Comparison of ENCODE assay signal across 11 cellular contexts in the genomic region with DNA sequence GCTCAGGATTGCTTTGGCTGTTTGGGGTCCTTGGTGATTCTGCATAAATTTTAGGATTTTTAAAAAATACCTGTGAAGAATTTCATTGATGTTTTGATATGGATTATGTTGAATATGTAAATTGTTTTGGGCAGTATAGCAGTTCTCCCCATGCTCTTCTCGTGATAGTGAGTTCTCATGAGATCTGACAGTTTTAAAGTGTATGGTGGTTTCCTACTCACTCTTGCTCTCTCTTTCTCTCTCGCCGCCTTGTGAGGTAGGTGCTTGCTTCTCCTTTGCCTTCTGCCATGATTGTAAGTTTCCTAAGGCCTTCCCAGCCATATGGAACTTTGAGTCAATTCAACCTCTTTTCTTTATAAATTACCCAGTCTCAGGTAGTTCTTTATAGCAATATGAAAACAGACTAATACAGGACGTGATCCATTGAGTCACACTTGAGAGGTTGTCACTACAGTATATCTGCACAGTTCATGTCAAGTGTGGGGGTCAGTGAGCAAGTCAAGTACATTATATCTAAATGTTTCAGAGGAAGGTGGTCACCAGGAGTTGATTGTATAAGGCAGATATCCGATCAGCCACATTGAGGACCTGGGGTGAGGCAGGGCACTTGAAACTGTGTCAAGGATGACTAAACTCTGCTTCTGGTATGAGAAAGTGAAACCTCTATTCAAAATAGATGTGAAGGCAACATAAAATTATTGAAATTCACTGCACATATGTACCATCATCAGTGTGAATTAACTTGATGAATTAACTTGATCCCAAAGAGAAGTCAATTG.
DNase-seq lines count a peak whose midpoint lies in the region; ATAC-seq, FAIRE-seq and TF ChIP-seq lines count a peak whose summit lies in the region.
"Had no signal": no experiment of that assay in that cellular context is flagged by ENCODE, and none has a peak within 500 bp of the region (broad histone marks: within the 10 kb centered on the region; RNA-seq: fewer than 3 reads in every experiment).

No MANE protein-coding gene starts in this region.

- H3K27me3 Mint-ChIP-seq in T-cell (no peaks in the 10 kb centered on the region), H9 (ENCODE audit: low read depth) (no peaks in the 10 kb centered on the region)
- no peaks in the 10 kb centered on the region for H3K27me3 Mint-ChIP-seq in activated naive CD4-positive, alpha-beta T cell treated with anti-CD3 and anti-CD28 coated beads for 36 hours (ENCODE audit: low read depth)

- H3K36me3 Mint-ChIP-seq in T-cell (no peaks in the 10 kb centered on the region), H9 (ENCODE audit: insufficient read depth in 1 of 3, low read depth in 3 of 3) (no peaks in the 10 kb centered on the region)
- H3K36me3 Mint-ChIP-seq in activated naive CD4-positive, alpha-beta T cell treated with anti-CD3 and anti-CD28 coated beads for 36 hours (ENCODE audit: low read depth), result no peaks in the 10 kb centered on the region

- no peak overlapping the region for H3K9ac ChIP-seq in H9 (ENCODE audit: extremely low read depth, insufficient read length, low read length)

- no peak overlapping the region for H2BK12ac ChIP-seq in H9 (ENCODE audit: insufficient read length, low read depth, low read length)

- no peak overlapping the region for H3K14ac ChIP-seq in H9 (ENCODE audit: insufficient read depth, low read length)

- H3K27ac Mint-ChIP-seq in T-cell (no peak overlapping the region), H9 (no peak overlapping the region)
- no peak overlapping the region for H3K27ac Mint-ChIP-seq in activated naive CD4-positive, alpha-beta T cell treated with anti-CD3 and anti-CD28 coated beads for 36 hours

- POLR2A ChIA-PET in T-cell (lab: Charles Lee), result no interaction called here

- no peak for DNase-seq in GM19239 (ENCODE audit: insufficient read length, low spot score)
- DNase-seq in T-cell, result no peak
- DNase-seq in H9, result no peak
- DNase-seq in NCI-H128 (lab: John Stamatoyannopoulos, UW; ENCODE audit: unreplicated experiment), result no peak
- DNase-seq in activated naive CD4-positive, alpha-beta T cell treated with anti-CD3 and anti-CD28 coated beads for 36 hours, result no peak
- DNase-seq: NCI-H1417 had no signal

- H4K8ac ChIP-seq in H9 (replicated peaks; ENCODE audit: insufficient read length, low read depth, low read length), result no peak overlapping the region

- no peaks in the 10 kb centered on the region for H3K36me3 ChIP-seq in ACC112 (ENCODE audit: insufficient read depth, low read length)

- H3K4me1 Mint-ChIP-seq in T-cell, result no peaks in the 10 kb centered on the region
- H3K4me1 Mint-ChIP-seq in H9, result peaks cover 9% of the 10 kb centered on the region in 2 experiments
- no peaks in the 10 kb centered on the region for H3K4me1 Mint-ChIP-seq in activated naive CD4-positive, alpha-beta T cell treated with anti-CD3 and anti-CD28 coated beads for 36 hours (ENCODE audit: low read depth)

- no peak overlapping the region for H3T11ph ChIP-seq in H9 (ENCODE audit: low read length)

- H3K27ac ChIP-seq in ACC112 (ENCODE audit: low read depth, low read length), result no peak overlapping the region
- no peak overlapping the region for H3K27ac ChIP-seq in H9 (ENCODE audit: insufficient read length, low read depth, low read length)

- ATAC-seq in HG02610 (IDR thresholded peaks at IDR 0.05; ENCODE audit: unreplicated experiment) (peak; percentile 94), HG03378 (IDR thresholded peaks at IDR 0.05; ENCODE audit: unreplicated experiment) (peak; percentile 98), T-cell (replicated peaks in 1 of 4) (no peak)
- ATAC-seq: Panc1 had no signal

- no peaks in the 10 kb centered on the region for H3K79me1 ChIP-seq in H9 (ENCODE audit: insufficient read depth, low read depth, low read length, poor library complexity, severe bottlenecking)

- no peaks in the 10 kb centered on the region for H3K9me3 ChIP-seq in H9 (ENCODE audit: control insufficient read depth, low read depth, low read length)

- intact Hi-C loops in activated naive CD4-positive, alpha-beta T cell treated with anti-CD3 and anti-CD28 coated beads for 36 hours (cut with micrococcal nuclease), result no loop called here

- H3K4me3 Mint-ChIP-seq in T-cell (no peak overlapping the region), H9 (no peak overlapping the region)
- no peak overlapping the region for H3K4me3 Mint-ChIP-seq in activated naive CD4-positive, alpha-beta T cell treated with anti-CD3 and anti-CD28 coated beads for 36 hours

- no peak overlapping the region for H2BK20ac ChIP-seq in H9 (ENCODE audit: low read depth, low read length, poor library complexity, severe bottlenecking)

- peak; percentile 89 for FAIRE-seq in GM19239 (lab: Jason Lieb, UNC)
- FAIRE-seq: TTC549 had no signal

- H3K27me3 ChIP-seq in ACC112 (ENCODE audit: insufficient read depth, low read length) (no peaks in the 10 kb centered on the region), H9 (ENCODE audit: insufficient read depth, low read length) (no peaks in the 10 kb centered on the region)

- H3K4me3 ChIP-seq in ACC112 (ENCODE audit: low read depth, low read length), result peak overlapping the region; percentile 58; the same call in 1 of the 2 replicates

- H3K4me1 ChIP-seq in ACC112 (ENCODE audit: control insufficient read depth, insufficient read depth, low read length, unreplicated experiment) (peaks cover 12% of the 10 kb centered on the region), H9 (ENCODE audit: insufficient read depth, low read length) (no peaks in the 10 kb centered on the region; the same call in 1 of the 2 replicates)

- H3K4me2 ChIP-seq in H9 (ENCODE audit: insufficient read depth, insufficient read length, low read length), result no peak overlapping the region

- H3K18ac ChIP-seq in H9 (ENCODE audit: insufficient read length, low read depth, low read length), result no peak overlapping the region

- no peak overlapping the region for H4K5ac ChIP-seq in H9 (ENCODE audit: insufficient read length, low read depth, low read length)

- H2BK120ac ChIP-seq in H9 (ENCODE audit: low read depth, low read length, poor library complexity, severe bottlenecking), result no peak overlapping the region

- H2AFZ ChIP-seq in ACC112 (ENCODE audit: low read length, unreplicated experiment) (peak overlapping the region; percentile 97), H9 (ENCODE audit: low read length) (no peak overlapping the region)

- no peak overlapping the region for H4K91ac ChIP-seq in H9 (ENCODE audit: insufficient read length, low read depth, low read length)

- H3K9me3 Mint-ChIP-seq in T-cell, result no peaks in the 10 kb centered on the region
- no peaks in the 10 kb centered on the region; a peak in 1 of 5 replicates for H3K9me3 Mint-ChIP-seq in H9
- no peaks in the 10 kb centered on the region for H3K9me3 Mint-ChIP-seq in activated naive CD4-positive, alpha-beta T cell treated with anti-CD3 and anti-CD28 coated beads for 36 hours

- H2BK15ac ChIP-seq in H9 (ENCODE audit: low read depth, low read length), result no peak overlapping the region

- whole genome bisulfite sequencing in H9 (ENCODE audit: extremely low coverage, insufficient read length, low lambda C conversion rate), result no CpG with 5 or more reads among the region's 5 CpGs

- H3K4ac ChIP-seq in H9 (ENCODE audit: low read depth, low read length), result no peak overlapping the region

- H3K79me2 ChIP-seq in ACC112 (ENCODE audit: control insufficient read depth, insufficient read depth, low read length, unreplicated experiment) (no peaks in the 10 kb centered on the region), H9 (ENCODE audit: insufficient read depth, low read length) (no peaks in the 10 kb centered on the region)

- H3K56ac ChIP-seq in H9 (ENCODE audit: insufficient read length, low read depth, low read length), result no peak overlapping the region

- no peak overlapping the region for H2BK5ac ChIP-seq in H9 (ENCODE audit: insufficient read length, low read length)

- no peak for TF ChIP-seq CTCF in H9 (conservative IDR thresholded peaks at IDR 0.05)

- no peak overlapping the region for H3K23ac ChIP-seq in H9 (ENCODE audit: insufficient read length, low read depth, low read length)

- no peaks in the 10 kb centered on the region for H3K23me2 ChIP-seq in H9 (ENCODE audit: insufficient read length, low read depth, low read length, poor library complexity, severe bottlenecking)

- no peak overlapping the region for H2AK5ac ChIP-seq in H9 (ENCODE audit: insufficient read length, low read length)

- H4K20me1 ChIP-seq in H9 (ENCODE audit: control insufficient read depth, insufficient read depth, insufficient read length), result no peaks in the 10 kb centered on the region

- CTCF ChIA-PET in T-cell (lab: Charles Lee), result no interaction called here
- CTCF ChIA-PET in activated naive CD4-positive, alpha-beta T cell treated with anti-CD3 and anti-CD28 coated beads for 36 hours (lab: Charles Lee), result no interaction called here

Comparison
In these comparisons a context has a peak if more than half of its experiments do, and no peak if none do; other contexts are left out.
1. ATAC-seq: peak in HG02610 (single experiment) and HG03378 (single experiment); none in T-cell (0 of 4).